Comparison of ENCODE assay signal across 11 cellular contexts in the genomic region with DNA sequence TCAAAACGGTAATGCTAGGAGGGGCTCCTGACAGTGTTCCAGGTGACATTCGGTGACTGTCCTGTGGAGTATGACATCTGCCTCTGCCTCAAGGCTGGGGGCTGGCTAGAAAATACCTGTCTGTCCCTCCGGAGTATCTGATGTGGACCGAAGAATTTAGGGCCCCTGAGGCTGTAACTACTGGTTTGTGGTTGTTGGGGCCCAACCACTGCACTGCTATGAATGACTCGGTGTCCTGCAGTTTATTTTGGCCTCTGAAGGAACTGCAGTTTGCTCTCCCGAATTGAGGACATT.
DNase-seq lines count a peak whose midpoint lies in the region; ATAC-seq and TF ChIP-seq lines count a peak whose summit lies in the region.
"Had no signal": no experiment of that assay in that cellular context is flagged by ENCODE, and none has a peak within 500 bp of the region (broad histone marks: within the 10 kb centered on the region; RNA-seq: fewer than 3 reads in every experiment).

No MANE protein-coding gene starts in this region.

- peaks cover 0 to 6% of the 10 kb centered on the region in 2 donors for H3K36me3 Mint-ChIP-seq in CD14-positive monocyte
- no peaks in the 10 kb centered on the region for H3K36me3 Mint-ChIP-seq in activated naive CD8-positive, alpha-beta T cell treated with anti-CD3 and anti-CD28 coated beads, Interleukin-2, amount 50 U/mL, for 24 hours (ENCODE audit: low read depth)

- H3K36me3 ChIP-seq in HUES48 (ENCODE audit: control insufficient read depth, insufficient read depth, low read length) = no peaks in the 10 kb centered on the region
- no peaks in the 10 kb centered on the region for H3K36me3 ChIP-seq in mesodermal cell (ENCODE audit: control insufficient read depth, insufficient read depth, low read length)
- H3K36me3 ChIP-seq in ascending aorta = no peaks in the 10 kb centered on the region
- H3K36me3 ChIP-seq: esophagus squamous epithelium, SJSA1 had no signal

- WGBS in mesodermal cell (ENCODE audit: insufficient coverage in 2 of 2), 2 experiments = 37 to 43% methylated on average over 3 to 5 of the region's 6 CpGs

- TF ChIP-seq CTCF in CD14-positive monocyte (IDR thresholded peaks at IDR 0.05) (no peak), ascending aorta (IDR thresholded peaks at IDR 0.05) (no peak)

- peak overlapping the region; percentile 78 to 90 for H3K4me3 Mint-ChIP-seq in CD14-positive monocyte
- peak overlapping the region; percentile 80 for H3K4me3 Mint-ChIP-seq in activated naive CD8-positive, alpha-beta T cell treated with anti-CD3 and anti-CD28 coated beads, Interleukin-2, amount 50 U/mL, for 24 hours

- no peak for DNase-seq in CD14-positive monocyte (ENCODE audit: low spot score)
- peak; percentile 4 for DNase-seq in activated naive CD8-positive, alpha-beta T cell treated with anti-CD3 and anti-CD28 coated beads, Interleukin-2, amount 50 U/mL, for 24 hours
- no peak for DNase-seq in ascending aorta (ENCODE audit: low spot score in 2 of 2)
- DNase-seq in T-helper 9 cell = no peak
- DNase-seq: activated gamma-delta T cell, esophagus squamous epithelium had no signal

- ATAC-seq in activated naive CD8-positive, alpha-beta T cell treated with anti-CD3 and anti-CD28 coated beads, Interleukin-2, amount 50 U/mL, for 24 hours = no peak
- no peak for ATAC-seq in HG02588 (IDR thresholded peaks at IDR 0.05; ENCODE audit: unreplicated experiment)
- ATAC-seq in HG03159 (IDR thresholded peaks at IDR 0.05; ENCODE audit: unreplicated experiment) = no peak

- H3K4me1 Mint-ChIP-seq in CD14-positive monocyte = peaks cover 18% of the 10 kb centered on the region
- peaks cover 26% of the 10 kb centered on the region for H3K4me1 Mint-ChIP-seq in activated naive CD8-positive, alpha-beta T cell treated with anti-CD3 and anti-CD28 coated beads, Interleukin-2, amount 50 U/mL, for 24 hours

- no peak overlapping the region for H3K27ac Mint-ChIP-seq in CD14-positive monocyte
- peak overlapping the region; percentile 87 for H3K27ac Mint-ChIP-seq in activated naive CD8-positive, alpha-beta T cell treated with anti-CD3 and anti-CD28 coated beads, Interleukin-2, amount 50 U/mL, for 24 hours

- no peak overlapping the region for H3K9ac ChIP-seq in HUES48 (ENCODE audit: low read depth, low read length)

- H3K4me3 ChIP-seq in HUES48 (ENCODE audit: low read depth, low read length) = peak overlapping the region; percentile 76
- peak overlapping the region; percentile 53 for H3K4me3 ChIP-seq in mesodermal cell (ENCODE audit: extremely low read depth, insufficient read depth, low read length, poor library complexity, severe bottlenecking)
- H3K4me3 ChIP-seq in ascending aorta = no peak overlapping the region

- H3K9me3 ChIP-seq in HUES48 (ENCODE audit: control insufficient read depth, insufficient read depth, low read length) (no peaks in the 10 kb centered on the region), mesodermal cell (ENCODE audit: control insufficient read depth, low read length) (no peaks in the 10 kb centered on the region), ascending aorta (no peaks in the 10 kb centered on the region)
- H3K9me3 ChIP-seq: esophagus squamous epithelium, SJSA1 had no signal

- H3K9me3 Mint-ChIP-seq in CD14-positive monocyte = peaks cover 0 to 7% (median 1%) of the 10 kb centered on the region in 7 donors
- H3K9me3 Mint-ChIP-seq in activated naive CD8-positive, alpha-beta T cell treated with anti-CD3 and anti-CD28 coated beads, Interleukin-2, amount 50 U/mL, for 24 hours = no peaks in the 10 kb centered on the region

- H3K27ac ChIP-seq in HUES48 (ENCODE audit: low read depth, low read length) (no peak overlapping the region), mesodermal cell (ENCODE audit: low read depth, low read length, severe bottlenecking) (no peak overlapping the region), ascending aorta (no peak overlapping the region)
- H3K27ac ChIP-seq: SJSA1 had no signal

- H3K27me3 ChIP-seq in HUES48 (ENCODE audit: control insufficient read depth, insufficient read depth, low read length) = peaks cover 27% of the 10 kb centered on the region
- H3K27me3 ChIP-seq in ascending aorta = no peaks in the 10 kb centered on the region

- H3K4me1 ChIP-seq in HUES48 (ENCODE audit: control insufficient read depth, insufficient read depth, low read length) (peaks cover 14% of the 10 kb centered on the region), mesodermal cell (ENCODE audit: control insufficient read depth, insufficient read depth, low read length, poor library complexity, severe bottlenecking) (peaks cover 11% of the 10 kb centered on the region), ascending aorta (peaks cover 0 to 2% of the 10 kb centered on the region in 2 donors)

- intact Hi-C loops in CD14-positive monocyte (cut with micrococcal nuclease) (no loop called here), ascending aorta (cut with DNase I) (no loop called here)

- H3K27me3 Mint-ChIP-seq in CD14-positive monocyte (ENCODE audit: low read depth in 3 of 3) = peaks cover 29 to 47% (median 34%) of the 10 kb centered on the region in 3 donors
- H3K27me3 Mint-ChIP-seq in activated naive CD8-positive, alpha-beta T cell treated with anti-CD3 and anti-CD28 coated beads, Interleukin-2, amount 50 U/mL, for 24 hours = peaks cover 38% of the 10 kb centered on the region

Comparison
In these comparisons a context has a peak if more than half of its experiments do, and no peak if none do; other contexts are left out.
1. H3K4me3 ChIP-seq: peak in HUES48 (single experiment) and mesodermal cell (single experiment); none in ascending aorta (0 of 2).